ENCODE assay signal across 30 cellular contexts in genomic region chr11:68050371-68050841, GRCh38. TPM values are rescaled to one million over a fixed set of nuclear protein-coding genes. Genes with fewer than 3 reads are reported as not detected.
A peak's percentile ranks its signal among the peaks of the same experiment; 100 is the strongest.
DNase-seq lines count a peak whose midpoint lies in the region; ATAC-seq and TF ChIP-seq lines count a peak whose summit lies in the region.
"Had no signal": no experiment of that assay in that cellular context is flagged by ENCODE, and none has a peak within 500 bp of the region (broad histone marks: within the 10 kb centered on the region; RNA-seq: fewer than 3 reads in every experiment).

No MANE protein-coding gene starts in this region.

- peak; percentile 57 for DNase-seq in activated effector memory CD4-positive, alpha-beta T cell treated with anti-CD3 and anti-CD28 coated beads, Interleukin-2, amount 50 U/mL, for 16 hours
- DNase-seq in activated effector memory CD4-positive, alpha-beta T cell treated with Interleukin-2 at 50 U/mL for 16 hours: no peak
- DNase-seq in body of pancreas: peak in 1 of 4 donors; percentile 26
- DNase-seq in colonic mucosa: no peak
- no peak for DNase-seq in esophagus muscularis mucosa (ENCODE audit: extremely low spot score)
- DNase-seq: activated CD4-positive, alpha-beta memory T cell treated with anti-CD3 and anti-CD28 coated beads, Interleukin-2, amount 10 ng/mL, durations not matched to agents 7 days and 5 days; activated CD8-positive, alpha-beta memory T cell treated with anti-CD3 and anti-CD28 coated beads, Interleukin-2, amount 50 U/mL, for 48 hours; cortex of kidney; DMS53; esophagus squamous epithelium; foreskin keratinocyte; heart left ventricle; lower lobe of right lung; naive thymus-derived CD4-positive, alpha-beta T cell; NCI-H1417; NCI-H2029; NCI-H524 treated with DMSO at 0.1 percent for 48 hours; substantia nigra; T-helper 1 cell had no signal

- 90 to 94% methylated on average over 5 to 16 of the region's 18 CpGs for WGBS in body of pancreas, 2 donors
- WGBS in esophagus muscularis mucosa: 93% methylated on average over 9 of the region's 18 CpGs

- H3K9me3 ChIP-seq in HEK293 (ENCODE audit: control insufficient read depth, insufficient read depth, low read depth, low read length) (no peaks in the 10 kb centered on the region), body of pancreas (no peaks in the 10 kb centered on the region), neutrophil (no peaks in the 10 kb centered on the region), colonic mucosa (no peaks in the 10 kb centered on the region), esophagus muscularis mucosa (no peaks in the 10 kb centered on the region)
- H3K9me3 ChIP-seq: ascending aorta, Caco-2, esophagus squamous epithelium, heart left ventricle, lower lobe of right lung, upper lobe of left lung had no signal

- TF ChIP-seq CTCF in HEK293 (tag by site-specific recombination; IDR thresholded peaks at IDR 0.05) (no peak), body of pancreas (IDR thresholded peaks at IDR 0.05) (no peak), neutrophil (IDR thresholded peaks at IDR 0.05) (no peak), colonic mucosa (IDR thresholded peaks at IDR 0.05) (no peak), esophagus muscularis mucosa (IDR thresholded peaks at IDR 0.05) (no peak)

- no peak overlapping the region for H3K4me3 ChIP-seq in HEK293 (ENCODE audit: low read depth, low read length)
- no peak overlapping the region for H3K4me3 ChIP-seq in body of pancreas
- no peak overlapping the region for H3K4me3 ChIP-seq in neutrophil (ENCODE audit: low read depth in 1 of 2, low read length in 1 of 2)
- H3K4me3 ChIP-seq in colonic mucosa: no peak overlapping the region
- no peak overlapping the region for H3K4me3 ChIP-seq in esophagus muscularis mucosa
- H3K4me3 ChIP-seq: ascending aorta, cardiac muscle cell, esophagus squamous epithelium, heart left ventricle, lower lobe of right lung, SK-N-MC, upper lobe of left lung had no signal

- intact Hi-C loops in body of pancreas (cut with DNase I): no loop called here
- intact Hi-C loops in colonic mucosa (cut with DNase I): no loop called here
- intact Hi-C loops in esophagus muscularis mucosa (cut with DNase I): no loop called here

- CTCF ChIA-PET in HEK293 (lab: Yijun Ruan, JAX): no interaction called here

- H3K36me3 ChIP-seq in HEK293 (ENCODE audit: control insufficient read depth in 2 of 2, insufficient read depth in 1 of 2, low read length in 2 of 2): peaks cover 0 to 31% of the 10 kb centered on the region in 2 experiments; a peak in 1 of 3 replicates
- peaks cover 0 to 21% of the 10 kb centered on the region in 2 donors for H3K36me3 ChIP-seq in body of pancreas (replicated peaks in 1 of 2; ENCODE audit: insufficient read depth in 1 of 2, low read depth in 2 of 2)
- H3K36me3 ChIP-seq in neutrophil: peaks cover 96% of the 10 kb centered on the region
- peaks cover 20% of the 10 kb centered on the region for H3K36me3 ChIP-seq in colonic mucosa
- peaks cover 38 to 91% (median 69%) of the 10 kb centered on the region in 4 donors for H3K36me3 ChIP-seq in esophagus muscularis mucosa

- H3K27me3 ChIP-seq in body of pancreas (no peaks in the 10 kb centered on the region), neutrophil (no peaks in the 10 kb centered on the region), colonic mucosa (no peaks in the 10 kb centered on the region), esophagus muscularis mucosa (no peaks in the 10 kb centered on the region)
- H3K27me3 ChIP-seq: ascending aorta, cardiac muscle cell, esophagus squamous epithelium, foreskin keratinocyte, heart left ventricle, upper lobe of left lung had no signal

- no peaks in the 10 kb centered on the region for H3K4me1 ChIP-seq in HEK293 (ENCODE audit: control insufficient read depth, insufficient read depth, low read length)
- peaks cover 41% of the 10 kb centered on the region for H3K4me1 ChIP-seq in body of pancreas
- H3K4me1 ChIP-seq in neutrophil (ENCODE audit: control insufficient read depth in 1 of 2, insufficient read depth in 1 of 2, low read depth in 1 of 2, low read length in 1 of 2): no peaks in the 10 kb centered on the region
- H3K4me1 ChIP-seq in colonic mucosa: no peaks in the 10 kb centered on the region
- H3K4me1 ChIP-seq in esophagus muscularis mucosa: peaks cover 0 to 10% (median 7%) of the 10 kb centered on the region in 4 donors
- H3K4me1 ChIP-seq: ascending aorta, Caco-2, foreskin keratinocyte, lower lobe of right lung had no signal

- ATAC-seq in body of pancreas (no peak), HG03469 (IDR thresholded peaks at IDR 0.05; ENCODE audit: unreplicated experiment) (no peak)
- ATAC-seq: activated CD4-positive, CD25-positive, alpha-beta regulatory T cell treated with anti-CD3 and anti-CD28 coated beads, Interleukin-2, amount 50 U/mL, for 24 hours; foreskin keratinocyte; heart left ventricle; naive thymus-derived CD4-positive, alpha-beta T cell; stimulated activated effector memory CD8-positive, alpha-beta T cell treated with anti-CD3 and anti-CD28 coated beads, Interleukin-12 subunit alpha, Interleukin-12 subunit beta, amount 100 ng/mL, for 72 hours had no signal

- H3K9ac ChIP-seq in colonic mucosa (ENCODE audit: low read depth in 2 of 2, low read length in 2 of 2): no peak overlapping the region

- no peak for TF ChIP-seq EP300 in esophagus muscularis mucosa (IDR thresholded peaks at IDR 0.05)

- POLR2A ChIA-PET in HEK293 (lab: Yijun Ruan, JAX): no interaction called here

- no peak for TF ChIP-seq POLR2A in body of pancreas (IDR thresholded peaks at IDR 0.05)
- TF ChIP-seq POLR2A in esophagus muscularis mucosa (IDR thresholded peaks at IDR 0.05; ENCODE audit: low read depth): no peak

- H3K27ac ChIP-seq in HEK293 (ENCODE audit: extremely low read depth, low read depth, low read length) (no peak overlapping the region), body of pancreas (peak overlapping the region; percentile 39 to 72 (median 56)), neutrophil (peak overlapping the region; percentile 56), colonic mucosa (no peak overlapping the region), esophagus muscularis mucosa (replicated peaks in 1 of 4) (no peak overlapping the region)
- H3K27ac ChIP-seq: ascending aorta, esophagus squamous epithelium, foreskin keratinocyte, heart left ventricle, lower lobe of right lung, SK-N-MC had no signal

TF ChIP-seq in HEK293, 187 proteins besides CTCF, POLR2A, EP300 and RAD21 (continues in another document):
- TF ChIP-seq REST (tag by site-specific recombination; IDR thresholded peaks at IDR 0.05): 0 out of 2 replicates have a peak, but pooled peaks have one; percentile 51

RNA-seq across cellular contexts. Expression of gene TCIRG1, which starts 11.6 kb away (rescaled TPM):
- 100 to 1,000 TPM; 488 to 798 TPM for total RNA-seq in body of pancreas
- 100 to 1,000 TPM; 133 to 246 TPM for total RNA-seq in colonic mucosa
- 100 to 1,000 TPM in 1 of 4 donors, 10 to 100 TPM in 3; 61.6 to 124 (median 81.4) TPM for total RNA-seq in esophagus muscularis mucosa

RNA-seq across cellular contexts. Expression of gene NDUFS8, which starts 19.9 kb away (rescaled TPM):
- total RNA-seq in body of pancreas (100 to 1,000 TPM; 108 to 109 TPM), colonic mucosa (100 to 1,000 TPM; 149 to 247 TPM), esophagus muscularis mucosa (100 to 1,000 TPM; 178 to 271 (median 198) TPM)

RNA-seq across cellular contexts. Expression of gene ALDH3B1, which starts 40.3 kb away (rescaled TPM):
- total RNA-seq in body of pancreas (10 to 100 TPM; 15.2 to 18.4 TPM), colonic mucosa (10 to 100 TPM; 17.7 to 18.8 TPM), esophagus muscularis mucosa (10 to 100 TPM; 10.6 to 17.2 (median 12.6) TPM)
- total RNA-seq: activated CD4-positive, alpha-beta memory T cell treated with anti-CD3 and anti-CD28 coated beads, Interleukin-2, amount 10 ng/mL, durations not matched to agents 7 days and 5 days; activated T-helper 1 cell treated with anti-CD3 and anti-CD28 coated beads, Interleukin-12 subunit alpha, Interleukin-12 subunit beta, Interleukin-2, Interleukin-4 antibody, amounts not matched to agents 30 ng/mL and 10 ng/mL and 1 ng/mL, durations not matched to agents 14 hours and 24 hours and 36 hours; foreskin keratinocyte had no signal

RNA-seq across cellular contexts. Expression of gene UNC93B1, which starts 46.5 kb away (rescaled TPM):
- total RNA-seq in body of pancreas (10 to 100 TPM; 33.9 to 40.5 TPM), colonic mucosa (10 to 100 TPM; 46.3 to 55.4 TPM), esophagus muscularis mucosa (10 to 100 TPM; 16.6 to 38.4 (median 31.6) TPM)

Comparison
In these comparisons a context has a peak if more than half of its experiments do, and no peak if none do; other contexts are left out.
1. H3K27ac ChIP-seq: peak in body of pancreas (4 of 4) and neutrophil (single experiment); none in HEK293 (single experiment), colonic mucosa (single experiment) and esophagus muscularis mucosa (0 of 4).